9 cellular contexts compared by ENCODE assay signal in genomic region chr3:43503067-43503728, GRCh38.
DNase-seq lines count a peak whose midpoint lies in the region; ATAC-seq, FAIRE-seq and TF ChIP-seq lines count a peak whose summit lies in the region.
"Had no signal": no experiment of that assay in that cellular context is flagged by ENCODE, and none has a peak within 500 bp of the region (broad histone marks: within the 10 kb centered on the region; RNA-seq: fewer than 3 reads in every experiment).

No MANE protein-coding gene starts in this region.

- H3K27ac ChIP-seq in adrenal gland, result no peak overlapping the region

- FAIRE-seq in GM12891 (lab: Jason Lieb, UNC), result no peak

- DNase-seq in GM06990 (ENCODE audit: extremely low read depth, insufficient read length) (no peak), MV-4-11 (lab: John Stamatoyannopoulos, UW) (peak; percentile 33), adrenal gland (no peak), kidney glomerular epithelial cell (lab: John Stamatoyannopoulos, UW) (peak; percentile 7), GM12891 (ENCODE audit: insufficient read length, low spot score) (no peak)

- WGBS in adrenal gland, 4 donors, result 22 to 45% (median 33%) methylated on average over 2 of the region's 2 CpGs

- H3K36me3 ChIP-seq in GM06990 (ENCODE audit: control insufficient read depth, insufficient read depth, low read length), result no peaks in the 10 kb centered on the region
- H3K36me3 ChIP-seq in adrenal gland (replicated peaks in 1 of 2), result no peaks in the 10 kb centered on the region

- H3K27me3 ChIP-seq in GM06990 (replicated peaks; ENCODE audit: control insufficient read depth, insufficient read depth, low read length) (no peaks in the 10 kb centered on the region), adrenal gland (no peaks in the 10 kb centered on the region)

- TF ChIP-seq POLR2A in adrenal gland (IDR thresholded peaks at IDR 0.05), result no peak
- no peak for TF ChIP-seq POLR2A in GM12891 (IDR thresholded peaks at IDR 0.05; ENCODE audit: low read depth, low read length)

- H3K4me1 ChIP-seq in adrenal gland (replicated peaks in 1 of 2), result peaks cover 0 to 6% of the 10 kb centered on the region in 2 donors

- intact Hi-C loops in adrenal gland (cut with DNase I), result loop anchor here (5.0 to 10.0 kb wide), 4 partner anchors 218 to 538 kb away; partner anchors contain the start of gene SNRK (in 1 of the 2)

- no peak for ATAC-seq in activated CD4-positive, CD25-positive, alpha-beta regulatory T cell treated with anti-CD3 and anti-CD28 coated beads, Interleukin-2, amount 50 U/mL, for 24 hours
- ATAC-seq in GM21723 (IDR thresholded peaks at IDR 0.05; ENCODE audit: unreplicated experiment), result no peak
- ATAC-seq in GM19463 (IDR thresholded peaks at IDR 0.05; ENCODE audit: unreplicated experiment), result no peak

- no peak overlapping the region for H3K4me3 ChIP-seq in GM06990 (replicated peaks; ENCODE audit: low read depth, low read length)
- no peak overlapping the region for H3K4me3 ChIP-seq in adrenal gland
- H3K4me3 ChIP-seq: skin epidermis had no signal

- no peaks in the 10 kb centered on the region for H3K9me3 ChIP-seq in adrenal gland (replicated peaks in 1 of 3)

- TF ChIP-seq CTCF in GM06990 (IDR thresholded peaks at IDR 0.05; ENCODE audit: insufficient read depth, low read length, poor library complexity, severe bottlenecking) (peak; percentile 28), adrenal gland (IDR thresholded peaks at IDR 0.05) (peak; percentile 41 to 70 (median 54))

TF ChIP-seq in GM12891, 5 proteins besides CTCF, POLR2A, EP300 and RAD21:
- no peak for TF ChIP-seq POU2F2 (IDR thresholded peaks at IDR 0.05; ENCODE audit: low read depth, low read length)
- TF ChIP-seq POLR2AphosphoS5 (IDR thresholded peaks at IDR 0.05; ENCODE audit: low read depth, low read length), result no peak
- TF ChIP-seq SPI1 (IDR thresholded peaks at IDR 0.05; ENCODE audit: low read depth, low read length), result no peak
- TF ChIP-seq TAF1 (IDR thresholded peaks at IDR 0.05; ENCODE audit: low read depth, low read length), result no peak
- TF ChIP-seq PAX5 (IDR thresholded peaks at IDR 0.05; ENCODE audit: insufficient read depth, low read length, severe bottlenecking), result no peak

Comparison
In these comparisons a context has a peak if more than half of its experiments do, and no peak if none do; other contexts are left out.
1. DNase-seq: peak in MV-4-11 (single experiment) and kidney glomerular epithelial cell (single experiment); none in GM06990 (single experiment), adrenal gland (0 of 7) and GM12891 (single experiment).